In genomic region chr1:234891427-234891826, GRCh38 we compare ENCODE assay signal across 1 cellular context.
TF ChIP-seq lines count a peak whose summit lies in the region.

No MANE protein-coding gene starts in this region.

TF ChIP-seq in H1, 55 proteins besides CTCF, POLR2A, EP300 and RAD21:
- no peak for TF ChIP-seq CHD1 (IDR thresholded peaks at IDR 0.05; ENCODE audit: low read depth, low read length)
- no peak for TF ChIP-seq TBP (IDR thresholded peaks at IDR 0.05; ENCODE audit: low read depth, low read length)
- no peak for TF ChIP-seq BCL11A (IDR thresholded peaks at IDR 0.05; ENCODE audit: low read depth in 2 of 2, low read length in 2 of 2)
- TF ChIP-seq CHD2 (IDR thresholded peaks at IDR 0.05; ENCODE audit: low read length), result no peak
- no peak for TF ChIP-seq SIRT6 (IDR thresholded peaks at IDR 0.05; ENCODE audit: low read length)
- no peak for TF ChIP-seq BACH1 (IDR thresholded peaks at IDR 0.05; ENCODE audit: low read length)
- TF ChIP-seq ATF2 (IDR thresholded peaks at IDR 0.05; ENCODE audit: low read length), result no peak
- TF ChIP-seq RBBP5 (IDR thresholded peaks at IDR 0.05; ENCODE audit: borderline replicate concordance, low read depth, low read length), result no peak
- no peak for TF ChIP-seq JUN (IDR thresholded peaks at IDR 0.05; ENCODE audit: low read depth, low read length)
- no peak for TF ChIP-seq USF2 (IDR thresholded peaks at IDR 0.05; ENCODE audit: low read length)
